1 cellular context compared by ENCODE assay signal in the genomic region with DNA sequence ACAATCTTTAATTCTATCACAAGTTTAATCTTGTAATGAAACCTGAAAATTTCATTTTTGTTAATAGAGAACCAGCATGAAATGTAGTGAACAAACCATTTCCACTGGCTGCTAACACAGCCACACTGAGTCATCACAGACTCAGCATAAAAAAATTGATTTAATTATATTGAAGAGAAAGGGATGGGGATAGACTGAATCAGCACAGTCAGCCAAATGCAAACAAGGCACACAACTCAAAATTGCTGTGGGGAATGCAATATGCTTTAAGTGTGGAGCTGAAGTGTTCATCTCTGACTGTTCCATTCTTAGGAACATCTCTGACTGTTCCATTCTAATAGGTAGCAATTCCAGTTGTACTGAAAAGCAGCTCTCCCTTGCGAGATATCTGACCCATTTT.
TF ChIP-seq lines count a peak whose summit lies in the region.

No MANE protein-coding gene starts in this region.

TF ChIP-seq in HepG2, 621 proteins besides CTCF, POLR2A, EP300 and RAD21 (continued from another document):
- TF ChIP-seq, protein P1, sequence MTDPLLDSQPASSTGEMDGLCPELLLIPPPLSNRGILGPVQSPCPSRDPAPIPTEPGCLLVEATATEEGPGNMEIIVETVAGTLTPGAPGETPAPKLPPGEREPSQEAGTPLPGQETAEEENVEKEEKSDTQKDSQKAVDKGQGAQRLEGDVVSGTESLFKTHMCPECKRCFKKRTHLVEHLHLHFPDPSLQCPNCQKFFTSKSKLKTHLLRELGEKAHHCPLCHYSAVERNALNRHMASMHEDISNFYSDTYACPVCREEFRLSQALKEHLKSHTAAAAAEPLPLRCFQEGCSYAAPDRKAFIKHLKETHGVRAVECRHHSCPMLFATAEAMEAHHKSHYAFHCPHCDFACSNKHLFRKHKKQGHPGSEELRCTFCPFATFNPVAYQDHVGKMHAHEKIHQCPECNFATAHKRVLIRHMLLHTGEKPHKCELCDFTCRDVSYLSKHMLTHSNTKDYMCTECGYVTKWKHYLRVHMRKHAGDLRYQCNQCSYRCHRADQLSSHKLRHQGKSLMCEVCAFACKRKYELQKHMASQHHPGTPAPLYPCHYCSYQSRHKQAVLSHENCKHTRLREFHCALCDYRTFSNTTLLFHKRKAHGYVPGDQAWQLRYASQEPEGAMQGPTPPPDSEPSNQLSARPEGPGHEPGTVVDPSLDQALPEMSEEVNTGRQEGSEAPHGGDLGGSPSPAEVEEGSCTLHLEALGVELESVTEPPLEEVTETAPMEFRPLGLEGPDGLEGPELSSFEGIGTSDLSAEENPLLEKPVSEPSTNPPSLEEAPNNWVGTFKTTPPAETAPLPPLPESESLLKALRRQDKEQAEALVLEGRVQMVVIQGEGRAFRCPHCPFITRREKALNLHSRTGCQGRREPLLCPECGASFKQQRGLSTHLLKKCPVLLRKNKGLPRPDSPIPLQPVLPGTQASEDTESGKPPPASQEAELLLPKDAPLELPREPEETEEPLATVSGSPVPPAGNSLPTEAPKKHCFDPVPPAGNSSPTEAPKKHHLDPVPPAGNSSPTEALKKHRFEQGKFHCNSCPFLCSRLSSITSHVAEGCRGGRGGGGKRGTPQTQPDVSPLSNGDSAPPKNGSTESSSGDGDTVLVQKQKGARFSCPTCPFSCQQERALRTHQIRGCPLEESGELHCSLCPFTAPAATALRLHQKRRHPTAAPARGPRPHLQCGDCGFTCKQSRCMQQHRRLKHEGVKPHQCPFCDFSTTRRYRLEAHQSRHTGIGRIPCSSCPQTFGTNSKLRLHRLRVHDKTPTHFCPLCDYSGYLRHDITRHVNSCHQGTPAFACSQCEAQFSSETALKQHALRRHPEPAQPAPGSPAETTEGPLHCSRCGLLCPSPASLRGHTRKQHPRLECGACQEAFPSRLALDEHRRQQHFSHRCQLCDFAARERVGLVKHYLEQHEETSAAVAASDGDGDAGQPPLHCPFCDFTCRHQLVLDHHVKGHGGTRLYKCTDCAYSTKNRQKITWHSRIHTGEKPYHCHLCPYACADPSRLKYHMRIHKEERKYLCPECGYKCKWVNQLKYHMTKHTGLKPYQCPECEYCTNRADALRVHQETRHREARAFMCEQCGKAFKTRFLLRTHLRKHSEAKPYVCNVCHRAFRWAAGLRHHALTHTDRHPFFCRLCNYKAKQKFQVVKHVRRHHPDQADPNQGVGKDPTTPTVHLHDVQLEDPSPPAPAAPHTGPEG (CRISPR knock-in tag; IDR thresholded peaks at IDR 0.05): no peak
- TF ChIP-seq, protein P2, sequence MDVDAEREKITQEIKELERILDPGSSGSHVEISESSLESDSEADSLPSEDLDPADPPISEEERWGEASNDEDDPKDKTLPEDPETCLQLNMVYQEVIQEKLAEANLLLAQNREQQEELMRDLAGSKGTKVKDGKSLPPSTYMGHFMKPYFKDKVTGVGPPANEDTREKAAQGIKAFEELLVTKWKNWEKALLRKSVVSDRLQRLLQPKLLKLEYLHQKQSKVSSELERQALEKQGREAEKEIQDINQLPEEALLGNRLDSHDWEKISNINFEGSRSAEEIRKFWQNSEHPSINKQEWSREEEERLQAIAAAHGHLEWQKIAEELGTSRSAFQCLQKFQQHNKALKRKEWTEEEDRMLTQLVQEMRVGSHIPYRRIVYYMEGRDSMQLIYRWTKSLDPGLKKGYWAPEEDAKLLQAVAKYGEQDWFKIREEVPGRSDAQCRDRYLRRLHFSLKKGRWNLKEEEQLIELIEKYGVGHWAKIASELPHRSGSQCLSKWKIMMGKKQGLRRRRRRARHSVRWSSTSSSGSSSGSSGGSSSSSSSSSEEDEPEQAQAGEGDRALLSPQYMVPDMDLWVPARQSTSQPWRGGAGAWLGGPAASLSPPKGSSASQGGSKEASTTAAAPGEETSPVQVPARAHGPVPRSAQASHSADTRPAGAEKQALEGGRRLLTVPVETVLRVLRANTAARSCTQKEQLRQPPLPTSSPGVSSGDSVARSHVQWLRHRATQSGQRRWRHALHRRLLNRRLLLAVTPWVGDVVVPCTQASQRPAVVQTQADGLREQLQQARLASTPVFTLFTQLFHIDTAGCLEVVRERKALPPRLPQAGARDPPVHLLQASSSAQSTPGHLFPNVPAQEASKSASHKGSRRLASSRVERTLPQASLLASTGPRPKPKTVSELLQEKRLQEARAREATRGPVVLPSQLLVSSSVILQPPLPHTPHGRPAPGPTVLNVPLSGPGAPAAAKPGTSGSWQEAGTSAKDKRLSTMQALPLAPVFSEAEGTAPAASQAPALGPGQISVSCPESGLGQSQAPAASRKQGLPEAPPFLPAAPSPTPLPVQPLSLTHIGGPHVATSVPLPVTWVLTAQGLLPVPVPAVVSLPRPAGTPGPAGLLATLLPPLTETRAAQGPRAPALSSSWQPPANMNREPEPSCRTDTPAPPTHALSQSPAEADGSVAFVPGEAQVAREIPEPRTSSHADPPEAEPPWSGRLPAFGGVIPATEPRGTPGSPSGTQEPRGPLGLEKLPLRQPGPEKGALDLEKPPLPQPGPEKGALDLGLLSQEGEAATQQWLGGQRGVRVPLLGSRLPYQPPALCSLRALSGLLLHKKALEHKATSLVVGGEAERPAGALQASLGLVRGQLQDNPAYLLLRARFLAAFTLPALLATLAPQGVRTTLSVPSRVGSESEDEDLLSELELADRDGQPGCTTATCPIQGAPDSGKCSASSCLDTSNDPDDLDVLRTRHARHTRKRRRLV (CRISPR knock-in tag; IDR thresholded peaks at IDR 0.05): no peak
- TF ChIP-seq PHF5A (CRISPR knock-in tag; IDR thresholded peaks at IDR 0.05; ENCODE audit: low read depth, unreplicated experiment): no peak
- TF ChIP-seq, protein P3, sequence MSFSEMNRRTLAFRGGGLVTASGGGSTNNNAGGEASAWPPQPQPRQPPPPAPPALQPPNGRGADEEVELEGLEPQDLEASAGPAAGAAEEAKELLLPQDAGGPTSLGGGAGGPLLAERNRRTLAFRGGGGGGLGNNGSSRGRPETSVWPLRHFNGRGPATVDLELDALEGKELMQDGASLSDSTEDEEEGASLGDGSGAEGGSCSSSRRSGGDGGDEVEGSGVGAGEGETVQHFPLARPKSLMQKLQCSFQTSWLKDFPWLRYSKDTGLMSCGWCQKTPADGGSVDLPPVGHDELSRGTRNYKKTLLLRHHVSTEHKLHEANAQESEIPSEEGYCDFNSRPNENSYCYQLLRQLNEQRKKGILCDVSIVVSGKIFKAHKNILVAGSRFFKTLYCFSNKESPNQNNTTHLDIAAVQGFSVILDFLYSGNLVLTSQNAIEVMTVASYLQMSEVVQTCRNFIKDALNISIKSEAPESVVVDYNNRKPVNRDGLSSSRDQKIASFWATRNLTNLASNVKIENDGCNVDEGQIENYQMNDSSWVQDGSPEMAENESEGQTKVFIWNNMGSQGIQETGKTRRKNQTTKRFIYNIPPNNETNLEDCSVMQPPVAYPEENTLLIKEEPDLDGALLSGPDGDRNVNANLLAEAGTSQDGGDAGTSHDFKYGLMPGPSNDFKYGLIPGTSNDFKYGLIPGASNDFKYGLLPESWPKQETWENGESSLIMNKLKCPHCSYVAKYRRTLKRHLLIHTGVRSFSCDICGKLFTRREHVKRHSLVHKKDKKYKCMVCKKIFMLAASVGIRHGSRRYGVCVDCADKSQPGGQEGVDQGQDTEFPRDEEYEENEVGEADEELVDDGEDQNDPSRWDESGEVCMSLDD (CRISPR knock-in tag; IDR thresholded peaks at IDR 0.05; ENCODE audit: borderline replicate concordance): no peak
